ENCODE assay signal across 10 cellular contexts in genomic region chr3:191518861-191519260, GRCh38. TPM values are rescaled to one million over a fixed set of nuclear protein-coding genes. Genes with fewer than 3 reads are reported as not detected.
"Had no signal": no experiment of that assay in that cellular context is flagged by ENCODE, and none has a peak within 500 bp of the region (broad histone marks: within the 10 kb centered on the region; RNA-seq: fewer than 3 reads in every experiment).

No MANE protein-coding gene starts in this region.

- H3K4me1 ChIP-seq: HAP-1 had no signal

- H3K4me2 ChIP-seq: GM23338, KMS-11 had no signal

- H3K27ac ChIP-seq: KMS-11 had no signal

- H3K4me3 ChIP-seq: GM23338, HAP-1 had no signal

- H3K36me3 ChIP-seq: HAP-1 had no signal

- H3K9ac ChIP-seq: KMS-11 had no signal

- FAIRE-seq: H1, HTR-8/SVneo had no signal

- H3K9me3 ChIP-seq: HAP-1 had no signal

- ATAC-seq: GM23338, HCT116 had no signal

- H2AFZ ChIP-seq: GM23338 had no signal

- DNase-seq: H7, KBM-7 had no signal

RNA-seq across cellular contexts. Expression of gene PYDC2, which starts 57.9 kb away (rescaled TPM):
- total RNA-seq: GM23338, H1, H7, HT-29 had no signal
- polyA plus RNA-seq: GM23338, H1, IgD-negative memory B cell had no signal
